1 cellular context compared by ENCODE assay signal in genomic region chrX:9538544-9539045, GRCh38.
TF ChIP-seq lines count a peak whose summit lies in the region.

No MANE protein-coding gene starts in this region.

TF ChIP-seq in HepG2, 621 proteins besides CTCF, POLR2A, EP300 and RAD21 (continued from another document and continues in another):
- TF ChIP-seq FOXP1 (IDR thresholded peaks at IDR 0.05) (no peak), FOXP1 (CRISPR knock-in tag; IDR thresholded peaks at IDR 0.05) (no peak), MXI1 (IDR thresholded peaks at IDR 0.05; ENCODE audit: borderline replicate concordance, low read depth, low read length) (no peak), ZNF687 (CRISPR knock-in tag; IDR thresholded peaks at IDR 0.05) (peak; percentile 88), HNF1A (IDR thresholded peaks at IDR 0.05; ENCODE audit: low read depth) (no peak), HNF1A (CRISPR knock-in tag; IDR thresholded peaks at IDR 0.05; ENCODE audit: borderline replicate concordance) (peak; percentile 44; the same call in 1 of the 2 replicates), JDP2 (CRISPR knock-in tag; IDR thresholded peaks at IDR 0.05; ENCODE audit: borderline replicate concordance) (no peak), TEAD3 (CRISPR knock-in tag; optimal IDR thresholded peaks at IDR 0.05; ENCODE audit: borderline replicate concordance) (peak; percentile 14), PHF8 (CRISPR knock-in tag; IDR thresholded peaks at IDR 0.05) (no peak), ZNF292 (CRISPR knock-in tag; IDR thresholded peaks at IDR 0.05; ENCODE audit: borderline replicate concordance, low read depth) (peak; percentile 57; the same call in 1 of the 2 replicates), AGO1 (IDR thresholded peaks at IDR 0.05; ENCODE audit: low read depth, low read length, poor library complexity, severe bottlenecking) (no peak), ZNF12 (CRISPR knock-in tag; IDR thresholded peaks at IDR 0.05) (peak; percentile 75), ZNF136 (CRISPR knock-in tag; IDR thresholded peaks at IDR 0.05; ENCODE audit: low read depth) (no peak), ZNF317 (CRISPR knock-in tag; IDR thresholded peaks at IDR 0.05) (no peak), SNAPC2 (CRISPR knock-in tag; IDR thresholded peaks at IDR 0.05) (no peak), SATB2 (CRISPR knock-in tag; IDR thresholded peaks at IDR 0.05) (no peak), SP4 (CRISPR knock-in tag; IDR thresholded peaks at IDR 0.05) (no peak), CREM (IDR thresholded peaks at IDR 0.05) (peak; percentile 48; the same call in 1 of the 2 replicates), CREM (CRISPR knock-in tag; IDR thresholded peaks at IDR 0.05) (no peak), ZHX2 (IDR thresholded peaks at IDR 0.05; ENCODE audit: low read depth) (no peak), ZHX2 (CRISPR knock-in tag; IDR thresholded peaks at IDR 0.05; ENCODE audit: borderline replicate concordance) (no peak), HOMEZ (CRISPR knock-in tag; IDR thresholded peaks at IDR 0.05; ENCODE audit: low read depth) (no peak), NFIC (IDR thresholded peaks at IDR 0.05; ENCODE audit: low read length) (no peak), ZNF704 (CRISPR knock-in tag; IDR thresholded peaks at IDR 0.05; ENCODE audit: borderline replicate concordance) (no peak), ZFP37 (CRISPR knock-in tag; IDR thresholded peaks at IDR 0.05; ENCODE audit: borderline replicate concordance) (no peak), ZNF367 (CRISPR knock-in tag; IDR thresholded peaks at IDR 0.05; ENCODE audit: borderline replicate concordance) (no peak), POLR2G (IDR thresholded peaks at IDR 0.05; ENCODE audit: low read depth, low read length) (no peak), ARID5B (CRISPR knock-in tag; IDR thresholded peaks at IDR 0.05) (peak; percentile 38; the same call in 1 of the 2 replicates), TP53 (CRISPR knock-in tag; conservative IDR thresholded peaks at IDR 0.05) (no peak), SRSF9 (IDR thresholded peaks at IDR 0.05; ENCODE audit: borderline replicate concordance, insufficient read depth, low read depth, low read length, poor library complexity, severe bottlenecking) (no peak), ZNF710 (CRISPR knock-in tag; IDR thresholded peaks at IDR 0.05; ENCODE audit: borderline replicate concordance) (peak; percentile 80; the same call in 1 of the 2 replicates), MLX (CRISPR knock-in tag; IDR thresholded peaks at IDR 0.05) (0 out of 2 replicates have a peak, but pooled peaks have one; percentile 18)
